ENCODE assay signal across 10 cellular contexts in genomic region chrX:40145001-40145631, GRCh38. TPM values are rescaled to one million over a fixed set of nuclear protein-coding genes. Genes with fewer than 3 reads are reported as not detected.
DNase-seq lines count a peak whose midpoint lies in the region; ATAC-seq and TF ChIP-seq lines count a peak whose summit lies in the region.
"Had no signal": no experiment of that assay in that cellular context is flagged by ENCODE, and none has a peak within 500 bp of the region (broad histone marks: within the 10 kb centered on the region; RNA-seq: fewer than 3 reads in every experiment).

No MANE protein-coding gene starts in this region.

- no peaks in the 10 kb centered on the region for H3K9me3 Mint-ChIP-seq in T-helper 2 cell treated with Interferon-gamma antibody and Interleukin-4, amounts not matched to agents 5 μg/mL and 100 μg/mL, for 36 hours
- H3K9me3 Mint-ChIP-seq in brain: peaks cover 0 to 7% (median 0%) of the 10 kb centered on the region in 5 experiments
- H3K9me3 Mint-ChIP-seq in activated T-helper 17 cell treated with anti-CD3 and anti-CD28 coated beads, Interleukin-2, amount 50 U/mL, for 72 hours: no peaks in the 10 kb centered on the region

- TF ChIP-seq CTCF in brain (conservative IDR thresholded peaks at IDR 0.05) (no peak), thyroid gland (IDR thresholded peaks at IDR 0.05) (no peak)

- no peak overlapping the region for H3K27ac Mint-ChIP-seq in T-helper 2 cell treated with Interferon-gamma antibody and Interleukin-4, amounts not matched to agents 5 μg/mL and 100 μg/mL, for 36 hours
- peak overlapping the region in 3 of 5 experiments; percentile 43 to 91 (median 75) for H3K27ac Mint-ChIP-seq in brain
- no peak overlapping the region for H3K27ac Mint-ChIP-seq in activated T-helper 17 cell treated with anti-CD3 and anti-CD28 coated beads, Interleukin-2, amount 50 U/mL, for 72 hours

- peak; percentile 4 for ATAC-seq in left lobe of liver
- ATAC-seq in activated T-helper 17 cell treated with anti-CD3 and anti-CD28 coated beads, Interleukin-2, amount 50 U/mL, for 72 hours (replicated peaks): no peak

- no peaks in the 10 kb centered on the region for H3K36me3 Mint-ChIP-seq in T-helper 2 cell treated with Interferon-gamma antibody and Interleukin-4, amounts not matched to agents 5 μg/mL and 100 μg/mL, for 36 hours (ENCODE audit: low read depth)
- H3K36me3 Mint-ChIP-seq in brain: no peaks in the 10 kb centered on the region
- H3K36me3 Mint-ChIP-seq in activated T-helper 17 cell treated with anti-CD3 and anti-CD28 coated beads, Interleukin-2, amount 50 U/mL, for 72 hours (ENCODE audit: low read depth): no peaks in the 10 kb centered on the region

- no peaks in the 10 kb centered on the region for H3K27me3 Mint-ChIP-seq in T-helper 2 cell treated with Interferon-gamma antibody and Interleukin-4, amounts not matched to agents 5 μg/mL and 100 μg/mL, for 36 hours (ENCODE audit: low read depth)
- peaks cover 52% of the 10 kb centered on the region for H3K27me3 Mint-ChIP-seq in brain
- no peaks in the 10 kb centered on the region for H3K27me3 Mint-ChIP-seq in activated T-helper 17 cell treated with anti-CD3 and anti-CD28 coated beads, Interleukin-2, amount 50 U/mL, for 72 hours

- peaks cover 9% of the 10 kb centered on the region for H3K4me1 Mint-ChIP-seq in T-helper 2 cell treated with Interferon-gamma antibody and Interleukin-4, amounts not matched to agents 5 μg/mL and 100 μg/mL, for 36 hours (ENCODE audit: low read depth)
- peaks cover 69% of the 10 kb centered on the region for H3K4me1 Mint-ChIP-seq in brain
- H3K4me1 Mint-ChIP-seq in activated T-helper 17 cell treated with anti-CD3 and anti-CD28 coated beads, Interleukin-2, amount 50 U/mL, for 72 hours: no peaks in the 10 kb centered on the region

- peak overlapping the region; percentile 7 for H3K4me3 Mint-ChIP-seq in T-helper 2 cell treated with Interferon-gamma antibody and Interleukin-4, amounts not matched to agents 5 μg/mL and 100 μg/mL, for 36 hours
- H3K4me3 Mint-ChIP-seq in brain: peak overlapping the region; percentile 50 to 92 (median 85)
- no peak overlapping the region for H3K4me3 Mint-ChIP-seq in activated T-helper 17 cell treated with anti-CD3 and anti-CD28 coated beads, Interleukin-2, amount 50 U/mL, for 72 hours

- peaks cover 17 to 29% of the 10 kb centered on the region in 2 donors for H3K4me1 ChIP-seq in thyroid gland

- no peaks in the 10 kb centered on the region for H3K9me3 ChIP-seq in thyroid gland

- peak overlapping the region in 1 of 3 donors; percentile 27 for H3K27ac ChIP-seq in thyroid gland
- H3K27ac ChIP-seq: KMS-11 had no signal

- H3K36me3 ChIP-seq in thyroid gland: no peaks in the 10 kb centered on the region

- DNase-seq in T-helper 2 cell treated with Interferon-gamma antibody and Interleukin-4, amounts not matched to agents 5 μg/mL and 100 μg/mL, for 36 hours (ENCODE audit: low spot score): no peak
- DNase-seq in T-helper 2 cell: no peak
- no peak for DNase-seq in left lobe of liver (ENCODE audit: low spot score)
- DNase-seq in thyroid gland: peak; percentile 51 to 53
- no peak for DNase-seq in NCI-H446 treated with DMSO at 0.1 percent for 48 hours (lab: John Stamatoyannopoulos, UW)
- no peak for DNase-seq in 8988T
- DNase-seq: stimulated activated CD4-positive, alpha-beta T cell treated with anti-CD3 and anti-CD28 coated beads, Interleukin-4, amount 100 ng/mL, for 1 hour had no signal

- peak in 1 of 2 donors; percentile 13 for TF ChIP-seq POLR2A in thyroid gland (IDR thresholded peaks at IDR 0.05)

- intact Hi-C loops in thyroid gland (cut with DNase I): loop anchor here (5.0 kb wide), 1 partner anchor 48 kb away; the partner anchor contains the start of gene BCOR

- H3K27me3 ChIP-seq in thyroid gland: peaks cover 7% of the 10 kb centered on the region

- WGBS in thyroid gland, 2 donors: 33 to 42% methylated on average over 5 to 7 of the region's 39 CpGs

- H3K4me3 ChIP-seq in thyroid gland (replicated peaks in 1 of 3): peak overlapping the region in 1 of 3 donors; percentile 41

RNA-seq across cellular contexts. Expression of gene BCOR, which starts 47.4 kb away (rescaled TPM):
- 41.6 TPM for polyA plus RNA-seq in brain (ENCODE audit: insufficient read depth, low read depth, low replicate concordance)
- 10.5 TPM for total RNA-seq in left lobe of liver
- total RNA-seq in thyroid gland: 10 to 100 TPM; 30.9 to 67.4 (median 42.4) TPM
- total RNA-seq in activated T-helper 17 cell treated with anti-CD3 and anti-CD28 coated beads, Interleukin-2, amount 50 U/mL, for 72 hours: 10 to 100 TPM; 38.9 to 63.2 TPM

Comparison
In these comparisons a context has a peak if more than half of its experiments do, and no peak if none do; other contexts are left out.
1. DNase-seq: peak in thyroid gland (2 of 2); none in T-helper 2 cell treated with Interferon-gamma antibody and Interleukin-4, amounts not matched to agents 5 μg/mL and 100 μg/mL, for 36 hours (single experiment), T-helper 2 cell (0 of 5), left lobe of liver (single experiment), NCI-H446 treated with DMSO at 0.1 percent for 48 hours (single experiment) and 8988T (single experiment).
2. H3K27ac Mint-ChIP-seq: peak in brain (3 of 5); none in T-helper 2 cell treated with Interferon-gamma antibody and Interleukin-4, amounts not matched to agents 5 μg/mL and 100 μg/mL, for 36 hours (single experiment) and activated T-helper 17 cell treated with anti-CD3 and anti-CD28 coated beads, Interleukin-2, amount 50 U/mL, for 72 hours (single experiment).